9 cellular contexts compared by ENCODE assay signal in genomic region chr13:77028202-77028601, GRCh38. TPM values are rescaled to one million over a fixed set of nuclear protein-coding genes. Genes with fewer than 3 reads are reported as not detected.
A peak's percentile ranks its signal among the peaks of the same experiment; 100 is the strongest.
DNase-seq lines count a peak whose midpoint lies in the region; ATAC-seq and TF ChIP-seq lines count a peak whose summit lies in the region.
"Had no signal": no experiment of that assay in that cellular context is flagged by ENCODE, and none has a peak within 500 bp of the region (broad histone marks: within the 10 kb centered on the region; RNA-seq: fewer than 3 reads in every experiment).

No MANE protein-coding gene starts in this region.

- no peak overlapping the region for H3K4me3 ChIP-seq in left lung
- H3K4me3 ChIP-seq in aorta (ENCODE audit: low read length in 2 of 2), result peak overlapping the region; percentile 98 to 100

- WGBS in aorta, 2 donors, result 30 to 49% methylated on average over 5 of the region's 5 CpGs

- H3K27ac Mint-ChIP-seq in stimulated activated naive CD8-positive, alpha-beta T cell treated with anti-CD3 and anti-CD28 coated beads, Interleukin-15, Interleukin-2, amounts not matched to agents 100 ng/mL and 50 ng/mL, for 24 hours, result peak overlapping the region; percentile 61
- H3K27ac Mint-ChIP-seq in activated naive CD8-positive, alpha-beta T cell treated with anti-CD3 and anti-CD28 coated beads for 36 hours, result no peak overlapping the region

- H3K9me3 ChIP-seq in left lung (no peaks in the 10 kb centered on the region), aorta (ENCODE audit: control insufficient read depth, low read length) (no peaks in the 10 kb centered on the region)

- H3K27ac ChIP-seq in left lung, result peak overlapping the region in 1 of 2 donors; percentile 99
- peak overlapping the region in 1 of 2 donors; percentile 38 for H3K27ac ChIP-seq in aorta (ENCODE audit: low read depth in 1 of 2, low read length in 2 of 2)

- H3K4me3 Mint-ChIP-seq in stimulated activated naive CD8-positive, alpha-beta T cell treated with anti-CD3 and anti-CD28 coated beads, Interleukin-15, Interleukin-2, amounts not matched to agents 100 ng/mL and 50 ng/mL, for 24 hours, result peak overlapping the region; percentile 98
- peak overlapping the region; percentile 95 for H3K4me3 Mint-ChIP-seq in activated naive CD8-positive, alpha-beta T cell treated with anti-CD3 and anti-CD28 coated beads for 36 hours

- H3K27me3 Mint-ChIP-seq in stimulated activated naive CD8-positive, alpha-beta T cell treated with anti-CD3 and anti-CD28 coated beads, Interleukin-15, Interleukin-2, amounts not matched to agents 100 ng/mL and 50 ng/mL, for 24 hours, result peaks cover 5% of the 10 kb centered on the region
- peaks cover 5% of the 10 kb centered on the region for H3K27me3 Mint-ChIP-seq in activated naive CD8-positive, alpha-beta T cell treated with anti-CD3 and anti-CD28 coated beads for 36 hours

- H3K4me1 ChIP-seq in left lung (peaks cover 15 to 45% of the 10 kb centered on the region in 2 donors), aorta (ENCODE audit: control insufficient read depth in 1 of 2, insufficient read depth in 2 of 2, low read length in 2 of 2) (peaks cover 0 to 2% of the 10 kb centered on the region in 2 donors)

- intact Hi-C loops in left lung (cut with DNase I) (no loop called here), aorta (cut with DNase I) (loop anchor here (10.0 kb wide), 1 partner anchor 297 kb away; the partner anchor contains the start of gene MYCBP2 (in 2 of the 2))

- H3K36me3 Mint-ChIP-seq in stimulated activated naive CD8-positive, alpha-beta T cell treated with anti-CD3 and anti-CD28 coated beads, Interleukin-15, Interleukin-2, amounts not matched to agents 100 ng/mL and 50 ng/mL, for 24 hours (ENCODE audit: low read depth), result peaks cover 18% of the 10 kb centered on the region
- H3K36me3 Mint-ChIP-seq in activated naive CD8-positive, alpha-beta T cell treated with anti-CD3 and anti-CD28 coated beads for 36 hours, result peaks cover 8% of the 10 kb centered on the region

- H3K36me3 ChIP-seq in left lung (no peaks in the 10 kb centered on the region), aorta (ENCODE audit: control insufficient read depth in 1 of 2, insufficient read depth in 2 of 2, low read length in 1 of 2) (no peaks in the 10 kb centered on the region)

- ATAC-seq in stimulated activated naive CD8-positive, alpha-beta T cell treated with anti-CD3 and anti-CD28 coated beads, Interleukin-15, Interleukin-2, amounts not matched to agents 100 U/mL and 50 U/mL, for 24 hours, result no peak
- ATAC-seq in left lung (peak; percentile 16), aorta (ENCODE audit: low FRiP score) (no peak), HG02870 (IDR thresholded peaks at IDR 0.05; ENCODE audit: unreplicated experiment) (no peak), HG03196 (IDR thresholded peaks at IDR 0.05; ENCODE audit: unreplicated experiment) (no peak)

- TF ChIP-seq CTCF in left lung (IDR thresholded peaks at IDR 0.05), result no peak

- no peak for DNase-seq in stimulated activated naive CD8-positive, alpha-beta T cell treated with anti-CD3 and anti-CD28 coated beads, Interleukin-15, Interleukin-2, amounts not matched to agents 100 U/mL and 50 U/mL, for 24 hours
- no peak for DNase-seq in activated naive CD8-positive, alpha-beta T cell treated with anti-CD3 and anti-CD28 coated beads for 36 hours
- DNase-seq in left lung (no peak), aorta (peak in 1 of 2 donors; percentile 57), H4 (ENCODE audit: low spot score) (no peak)
- DNase-seq: NCI-H1092 treated with DMSO at 0.1 percent for 48 hours had no signal

- peaks cover 49% of the 10 kb centered on the region for H3K4me1 Mint-ChIP-seq in stimulated activated naive CD8-positive, alpha-beta T cell treated with anti-CD3 and anti-CD28 coated beads, Interleukin-15, Interleukin-2, amounts not matched to agents 100 ng/mL and 50 ng/mL, for 24 hours (ENCODE audit: low read depth)
- H3K4me1 Mint-ChIP-seq in activated naive CD8-positive, alpha-beta T cell treated with anti-CD3 and anti-CD28 coated beads for 36 hours, result peaks cover 34% of the 10 kb centered on the region

- H3K27me3 ChIP-seq in left lung, result no peaks in the 10 kb centered on the region
- no peaks in the 10 kb centered on the region for H3K27me3 ChIP-seq in aorta (ENCODE audit: control insufficient read depth in 1 of 2, insufficient read depth in 2 of 2, low read length in 1 of 2)

- no peaks in the 10 kb centered on the region for H3K9me3 Mint-ChIP-seq in stimulated activated naive CD8-positive, alpha-beta T cell treated with anti-CD3 and anti-CD28 coated beads, Interleukin-15, Interleukin-2, amounts not matched to agents 100 ng/mL and 50 ng/mL, for 24 hours
- H3K9me3 Mint-ChIP-seq in activated naive CD8-positive, alpha-beta T cell treated with anti-CD3 and anti-CD28 coated beads for 36 hours, result peaks cover 2% of the 10 kb centered on the region

RNA-seq across cellular contexts. Expression of gene FBXL3, which starts 1.2 kb away (rescaled TPM):
- total RNA-seq in activated naive CD8-positive, alpha-beta T cell treated with anti-CD3 and anti-CD28 coated beads for 36 hours, result 10 to 100 TPM; 33.6 to 35.4 TPM
- 10 to 100 TPM; 38.8 to 46.1 TPM for total RNA-seq in left lung
- 10 to 100 TPM; 62.1 to 73.9 TPM for total RNA-seq in aorta
- 10 to 100 TPM; 38.7 to 58.2 TPM for polyA plus RNA-seq in aorta
- total RNA-seq in H4 (2014; rRNA removed; shearing (Covaris generic)), result 12.2 and 20.0 TPM in 2 replicates

RNA-seq across cellular contexts. Expression of gene CLN5, which starts 36.3 kb away (rescaled TPM):
- 10 to 100 TPM; 10.5 to 12.7 TPM for total RNA-seq in activated naive CD8-positive, alpha-beta T cell treated with anti-CD3 and anti-CD28 coated beads for 36 hours
- total RNA-seq in left lung, result 10 to 100 TPM; 34.7 to 43.4 TPM
- total RNA-seq in aorta, result 10 to 100 TPM; 21.4 to 31.7 TPM
- polyA plus RNA-seq in aorta, result 10 to 100 TPM; 15.4 to 25.0 TPM
- total RNA-seq in H4 (2014; rRNA removed; shearing (Covaris generic)), result 21.3 and 27.4 TPM in 2 replicates

Comparison
In these comparisons a context has a peak if more than half of its experiments do, and no peak if none do; other contexts are left out.
1. H3K4me3 ChIP-seq: peak in aorta (2 of 2); none in left lung (0 of 2).
2. intact Hi-C loops: an anchor here in aorta (10.0 kb wide); none called in left lung.